8 cellular contexts compared by ENCODE assay signal in genomic region chr12:50174971-50175715, GRCh38. TPM values are rescaled to one million over a fixed set of nuclear protein-coding genes. Genes with fewer than 3 reads are reported as not detected.
DNase-seq lines count a peak whose midpoint lies in the region; ATAC-seq, FAIRE-seq and TF ChIP-seq lines count a peak whose summit lies in the region.

No MANE protein-coding gene starts in this region.

- H4K20me1 ChIP-seq in GM12878 (ENCODE audit: control insufficient read depth, insufficient read depth) = no peaks in the 10 kb centered on the region

- no peak overlapping the region for H3K4me3 ChIP-seq in GM12878
- no peak overlapping the region for H3K4me3 ChIP-seq in transverse colon

- H3K9me3 ChIP-seq in GM12878 (replicated peaks; ENCODE audit: control insufficient read depth, insufficient read depth, low read length) (no peaks in the 10 kb centered on the region; the same call in 2 of the 3 replicates), transverse colon (no peaks in the 10 kb centered on the region)

- CTCF ChIA-PET in GM12878 (lab: Yijun Ruan, JAX) = interaction anchor here (0.7 to 18.0 kb wide), 42 partner anchors 8 to 285 kb away, joined by 3 to 257 read pairs (median 5); partner anchors contain the start of genes CERS5, COX14, GPD1 and LIMA1

- TF ChIP-seq POLR2A in GM12878 (IDR thresholded peaks at IDR 0.05; ENCODE audit: low read depth, low read length) (no peak), transverse colon (IDR thresholded peaks at IDR 0.05) (no peak)

- RAD21 ChIA-PET in GM12878 (lab: Charles Lee; ENCODE audit: unreplicated experiment) = interaction anchor here (0.7 to 2.4 kb wide), 18 partner anchors 8 to 156 kb away, joined by 3 to 29 read pairs (median 6); partner anchors contain the start of genes CERS5, COX14 and SMARCD1

- SMC1A ChIA-PET in GM12878 (lab: Charles Lee; ENCODE audit: uncharacterized antibody, unreplicated experiment) = interaction anchor here (0.7 to 2.5 kb wide), 35 partner anchors 8 to 302 kb away, joined by 3 to 26 read pairs (median 4); partner anchors contain the start of genes CERS5, COX14, GPD1 and LIMA1

- peaks cover 8 to 12% of the 10 kb centered on the region in 2 experiments; a peak in 3 of 4 replicates for H3K36me3 ChIP-seq in GM12878 (ENCODE audit: control insufficient read depth in 2 of 2, insufficient read depth in 2 of 2, low read length in 1 of 2)
- peaks cover 0 to 31% (median 14%) of the 10 kb centered on the region in 4 donors for H3K36me3 ChIP-seq in transverse colon

- BruUV-seq in GM12878 (replicated peaks; lab: Mats Ljungman, UMichigan) = no TSS peak

- peak; percentile 51 for TF ChIP-seq CTCF in AG09319 (IDR thresholded peaks at IDR 0.05; ENCODE audit: low read depth, low read length)
- peak; percentile 27; the same call in 1 of the 2 replicates for TF ChIP-seq CTCF in GM12874 (IDR thresholded peaks at IDR 0.05; ENCODE audit: insufficient read depth, low read depth, low read length)
- TF ChIP-seq CTCF in GM12878 (IDR thresholded peaks at IDR 0.05 in 2 of 3, conservative IDR thresholded peaks at IDR 0.05 in 1 of 3; ENCODE audit: control insufficient read depth in 2 of 3, extremely low read depth in 1 of 3, insufficient read depth in 1 of 3, low read depth in 3 of 3, low read length in 3 of 3) = peak; percentile 47 to 64 (median 53); a peak in 5 of 6 replicates
- TF ChIP-seq CTCF in transverse colon (IDR thresholded peaks at IDR 0.05) = peak; percentile 63 to 78 (median 66)

- in situ Hi-C loops in GM12878 (cut with MboI) = loop anchor here (5.0 kb wide), 1 partner anchor 83 kb away; no protein-coding TSS in a partner anchor
- in situ Hi-C loops in transverse colon (cut with MboI; ENCODE audit: low pct_ligation_motif_present in 1 of 4, low pct_unique_long_range_greater_than_20kb in 1 of 4, low sequenced_read_pairs in 3 of 4) = loop anchor here (10.0 to 25.0 kb wide), 4 partner anchors 80 to 213 kb away; partner anchors contain the start of genes AQP2 (in 1 of the 4), AQP5 (in 1 of the 4), AQP6 (in 1 of the 4) and SMARCD1 (in 1 of the 4)

- H3K79me2 ChIP-seq in GM12878 (ENCODE audit: control insufficient read depth, insufficient read depth, low read length) = no peaks in the 10 kb centered on the region

- no peak overlapping the region for H3K4me2 ChIP-seq in GM12878 (ENCODE audit: control insufficient read depth, insufficient read depth)

- peak; percentile 73 for TF ChIP-seq RAD21 in GM12878 (IDR thresholded peaks at IDR 0.05; ENCODE audit: insufficient read depth, low read depth, low read length)

- H3K4me1 ChIP-seq in GM12878 (ENCODE audit: control insufficient read depth, insufficient read depth, low read length) (no peaks in the 10 kb centered on the region), transverse colon (no peaks in the 10 kb centered on the region)

- WGBS in GM12878 (ENCODE audit: insufficient coverage, insufficient replicate concordance, low lambda C conversion rate, missing lambda C conversion rate) = 71% methylated on average over 15 of the region's 16 CpGs
- 66 to 75% methylated on average over 8 to 16 of the region's 16 CpGs for WGBS in transverse colon (ENCODE audit: low coverage in 1 of 2), 2 donors

- FAIRE-seq in GM12878 (lab: Jason Lieb, UNC) = peak; percentile 38

- no peaks in the 10 kb centered on the region for H3K27me3 ChIP-seq in GM12878 (replicated peaks in 1 of 2; ENCODE audit: control insufficient read depth in 2 of 2, insufficient read depth in 2 of 2, low read length in 1 of 2)
- no peaks in the 10 kb centered on the region for H3K27me3 ChIP-seq in transverse colon

- no peak for DNase-seq in AG09319 (ENCODE audit: extremely low read depth, low read depth)
- peak; percentile 30 for DNase-seq in NCI-H2196 treated with DMSO at 0.1 percent for 48 hours (lab: John Stamatoyannopoulos, UW; ENCODE audit: unreplicated experiment)
- DNase-seq in GM12878 (ENCODE audit: low read depth, low spot score) = no peak
- DNase-seq in iris pigment epithelial cell (ENCODE audit: low read depth) = peak; percentile 67
- no peak for DNase-seq in transverse colon
- DNase-seq in T1000 (lab: John Stamatoyannopoulos, UW) = no peak
- DNase-seq in stimulated activated CD4-positive, alpha-beta T cell treated with anti-CD3 and anti-CD28 coated beads, Interleukin-4, amount 100 ng/mL, for 4 hours = no peak

- H3K27ac ChIP-seq in GM12878 (ENCODE audit: control insufficient read depth, insufficient read depth) = no peak overlapping the region
- peak overlapping the region in 1 of 4 donors; percentile 37 for H3K27ac ChIP-seq in transverse colon

- peak; percentile 34; the same call in 1 of the 3 replicates for ATAC-seq in GM12878

- TF ChIP-seq EP300 in GM12878 (IDR thresholded peaks at IDR 0.05; ENCODE audit: borderline replicate concordance in 1 of 2, control insufficient read depth in 1 of 2, low read depth in 2 of 2, low read length in 2 of 2) (no peak), transverse colon (IDR thresholded peaks at IDR 0.05; ENCODE audit: low read depth) (no peak)

- POLR2A ChIA-PET in GM12878 (lab: Charles Lee) = interaction anchor here (1.5 kb wide), 1 partner anchor 64 kb away, joined by 3 read pairs; no protein-coding TSS in a partner anchor

- H3K9ac ChIP-seq in GM12878 (ENCODE audit: control insufficient read depth, insufficient read depth, low read length) = no peak overlapping the region

- no peak overlapping the region for H2AFZ ChIP-seq in GM12878 (ENCODE audit: control insufficient read depth, low read depth, low read length)

- intact Hi-C loops in GM12878 (cut with micrococcal nuclease; ENCODE audit: unreplicated experiment) (loop anchor here (1.0 to 5.0 kb wide), 4 partner anchors 42 to 208 kb away; no protein-coding TSS in a partner anchor), transverse colon (cut with DNase I; ENCODE audit: low total_unique reads) (loop anchor here (5.0 to 10.0 kb wide), 2 partner anchors 70 to 98 kb away; partner anchors contain the start of gene GPD1)

TF ChIP-seq in GM12878, 131 proteins besides CTCF, POLR2A, EP300 and RAD21:
- TF ChIP-seq ATF7 (IDR thresholded peaks at IDR 0.05; ENCODE audit: low read depth) (no peak), SMC3 (IDR thresholded peaks at IDR 0.05; ENCODE audit: borderline replicate concordance, low read length) (peak; percentile 75), SKIL (IDR thresholded peaks at IDR 0.05; ENCODE audit: low read depth, poor library complexity, severe bottlenecking) (peak; percentile 58), TBL1XR1 (IDR thresholded peaks at IDR 0.05; ENCODE audit: low read depth, low read length) (no peak)

RNA-seq across cellular contexts. Expression of gene CERS5, which starts 8.0 kb away (rescaled TPM):
- total RNA-seq in GM12878 (2013; cell fraction: nucleolus; rRNA removed) = 74.0 and 78.3 TPM in 2 replicates
- total RNA-seq in GM12878 (2014; rRNA removed) = 29.8 and 33.7 TPM in 2 replicates
- total RNA-seq in GM12878 (2014; rRNA removed; fragmentation: Illumina TruSeq; extraction: Trizol) = 20.7 and 25.4 TPM in 2 replicates
- 29.8 and 33.8 TPM in 2 replicates for total RNA-seq in GM12878 (2021)
- 28.1 TPM for polyA plus RNA-seq in GM12878 (2011; ENCODE audit: low read depth)
- polyA plus RNA-seq in GM12878 (2011; rRNA removed) = 45.7 and 50.1 TPM in 2 replicates
- polyA plus RNA-seq in GM12878 (2011; cell fraction: cytosol; rRNA removed) = 36.7 and 48.3 TPM in 2 replicates
- polyA plus RNA-seq in GM12878 (2011; cell fraction: nucleus; rRNA removed) = 50.5 and 54.8 TPM in 2 replicates
- 21.7 and 27.5 TPM in 2 replicates for polyA plus RNA-seq in GM12878 (2012)
- polyA plus RNA-seq in GM12878 (2014; fragmentation: Illumina TruSeq; extraction: Trizol) = 26.5 and 36.3 TPM in 2 replicates
- 10 to 100 TPM in 1 of 2 experiments, 1 to 10 TPM in 1; 6.8 to 12.2 TPM for polyA plus RNA-seq in GM12878 (2014; fragmentation: Nextera tagmentation; extraction: Ambion mirVana)
- 29.1 and 35.9 TPM in 2 replicates for polyA plus RNA-seq in GM12878 (2014; rRNA removed)
- 10 to 100 TPM; 43.8 to 44.4 TPM for polyA plus RNA-seq in GM12878 (2016; fragmentation: Nextera tagmentation; extraction: Ambion mirVana)
- polyA minus RNA-seq in GM12878 (2011; rRNA and poly(A)+ RNA removed) = 63.1 and 77.6 TPM in 2 replicates
- 14.2 and 23.8 TPM in 2 replicates for polyA minus RNA-seq in GM12878 (2011; cell fraction: cytosol; rRNA and poly(A)+ RNA removed)
- polyA minus RNA-seq in GM12878 (2011; cell fraction: nucleus; rRNA and poly(A)+ RNA removed) = 23.0 and 31.8 TPM in 2 replicates
- total RNA-seq in transverse colon = 10 to 100 TPM; 17.5 to 32.5 (median 21.0) TPM

Comparison
In these comparisons a context has a peak if more than half of its experiments do, and no peak if none do; other contexts are left out.
1. DNase-seq: peak in NCI-H2196 treated with DMSO at 0.1 percent for 48 hours (single experiment) and iris pigment epithelial cell (single experiment); none in AG09319 (single experiment), GM12878 (single experiment), transverse colon (single experiment), T1000 (single experiment) and stimulated activated CD4-positive, alpha-beta T cell treated with anti-CD3 and anti-CD28 coated beads, Interleukin-4, amount 100 ng/mL, for 4 hours (0 of 2).
2. Peak in every context shown above with its lines, with median percentiles within 50 percentile points of each other: CTCF ChIP-seq.